In the genomic region with DNA sequence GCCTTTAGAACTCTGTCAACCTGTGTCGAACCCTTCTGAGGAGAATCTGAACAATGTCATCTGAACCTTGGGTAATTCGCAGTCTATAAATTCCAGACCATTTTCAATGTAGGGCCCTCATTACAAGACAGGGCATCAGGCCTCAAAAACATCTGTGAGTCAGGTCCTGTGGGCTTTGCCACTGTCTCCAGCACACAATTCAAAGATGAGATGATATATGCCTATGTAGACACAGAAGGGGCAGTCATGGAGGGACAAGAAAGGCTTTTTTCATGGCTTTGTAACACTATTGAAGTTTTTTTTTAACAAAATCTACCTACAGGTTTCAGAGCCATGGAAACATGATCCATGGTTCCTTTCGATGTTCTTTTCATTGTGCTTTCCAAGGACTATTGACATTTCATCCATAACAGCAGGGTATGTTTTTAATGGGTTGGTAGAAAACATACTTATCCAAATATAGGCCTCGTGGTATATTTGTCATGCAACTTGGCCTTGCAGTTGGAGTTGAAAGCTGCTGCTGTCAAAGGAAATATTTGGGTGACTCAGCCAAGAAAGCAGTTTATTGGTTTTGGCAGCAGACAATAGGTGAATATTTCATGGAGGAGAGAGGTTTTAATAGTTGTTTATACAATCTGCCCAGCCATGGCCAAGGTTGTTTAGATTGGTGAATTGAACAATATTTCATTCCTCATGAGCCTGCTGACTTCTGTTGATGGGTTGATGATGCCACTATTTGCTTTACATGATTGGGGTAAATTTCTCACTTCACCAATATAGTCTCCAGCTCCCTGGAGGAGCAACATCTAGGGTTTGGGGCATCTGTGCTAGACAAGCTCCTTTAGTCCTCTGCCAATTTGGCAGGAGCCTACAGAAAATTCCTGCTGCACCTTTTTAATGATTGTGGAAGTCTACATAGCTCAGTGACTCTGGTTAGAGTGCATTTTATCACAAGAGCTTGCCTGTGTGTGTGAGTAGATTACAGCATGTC, we compare ENCODE assay signal across 1 cellular context.
A peak's percentile ranks its signal among the peaks of the same experiment; 100 is the strongest.
TF ChIP-seq lines count a peak whose summit lies in the region.

No MANE protein-coding gene starts in this region.

TF ChIP-seq in IMR-90, 13 proteins besides CTCF, POLR2A, EP300 and RAD21 (continued from another document):
- TF ChIP-seq BHLHE40 (IDR thresholded peaks at IDR 0.05; ENCODE audit: low read depth, low read length) (peak; percentile 56; the same call in 1 of the 2 replicates), FOS (IDR thresholded peaks at IDR 0.05; ENCODE audit: low read depth, low read length) (peak; percentile 74), SMC3 (IDR thresholded peaks at IDR 0.05; ENCODE audit: low read depth, low read length) (no peak; the same call in 1 of the 2 replicates), MAZ (IDR thresholded peaks at IDR 0.05; ENCODE audit: borderline replicate concordance, low read depth, low read length) (no peak)
- TF ChIP-seq, protein P1, sequence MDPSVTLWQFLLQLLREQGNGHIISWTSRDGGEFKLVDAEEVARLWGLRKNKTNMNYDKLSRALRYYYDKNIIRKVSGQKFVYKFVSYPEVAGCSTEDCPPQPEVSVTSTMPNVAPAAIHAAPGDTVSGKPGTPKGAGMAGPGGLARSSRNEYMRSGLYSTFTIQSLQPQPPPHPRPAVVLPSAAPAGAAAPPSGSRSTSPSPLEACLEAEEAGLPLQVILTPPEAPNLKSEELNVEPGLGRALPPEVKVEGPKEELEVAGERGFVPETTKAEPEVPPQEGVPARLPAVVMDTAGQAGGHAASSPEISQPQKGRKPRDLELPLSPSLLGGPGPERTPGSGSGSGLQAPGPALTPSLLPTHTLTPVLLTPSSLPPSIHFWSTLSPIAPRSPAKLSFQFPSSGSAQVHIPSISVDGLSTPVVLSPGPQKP (IDR thresholded peaks at IDR 0.05; ENCODE audit: borderline replicate concordance, low read depth, low read length): no peak
